Comparison of ENCODE assay signal across 19 cellular contexts in the genomic region with DNA sequence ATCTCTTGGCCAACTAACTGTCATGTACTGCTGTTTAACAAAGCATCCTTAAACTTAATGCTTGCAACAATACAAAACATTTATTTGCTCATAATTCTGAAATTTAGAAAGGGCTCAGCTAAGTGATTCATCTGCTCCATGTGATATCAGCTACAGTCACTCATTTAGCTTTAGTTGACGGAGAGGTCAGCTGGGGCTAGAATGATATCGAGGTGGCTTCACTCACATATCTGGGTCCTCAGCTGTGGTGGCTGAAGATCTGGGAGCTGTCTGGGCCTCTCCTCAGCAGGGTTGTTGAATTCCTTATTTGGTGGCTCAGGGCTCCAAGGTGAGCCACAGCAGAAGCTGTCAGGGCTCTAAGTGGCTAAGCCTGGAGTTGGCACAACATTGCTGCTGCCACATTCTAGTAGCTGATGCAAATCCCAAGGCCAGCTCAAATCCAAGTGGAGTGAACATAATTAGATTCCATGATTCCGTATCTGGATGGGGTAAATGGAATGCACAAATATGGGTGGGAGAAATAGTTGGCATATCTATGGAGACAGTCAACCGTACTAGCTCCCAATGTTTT.
A peak's percentile ranks its signal among the peaks of the same experiment; 100 is the strongest.
DNase-seq lines count a peak whose midpoint lies in the region; ATAC-seq, FAIRE-seq and TF ChIP-seq lines count a peak whose summit lies in the region.
"Had no signal": no experiment of that assay in that cellular context is flagged by ENCODE, and none has a peak within 500 bp of the region (broad histone marks: within the 10 kb centered on the region; RNA-seq: fewer than 3 reads in every experiment).

No MANE protein-coding gene starts in this region.

- TF ChIP-seq RAD21 in K562 (CRISPR knock-in tag; conservative IDR thresholded peaks at IDR 0.05 in 1 of 2, IDR thresholded peaks at IDR 0.05 in 1 of 2): no peak

- H3F3A ChIP-seq in GM23338 (replicated peaks; ENCODE audit: low read depth): no peaks in the 10 kb centered on the region

- H3K9me3 Mint-ChIP-seq in GM23338 (no peaks in the 10 kb centered on the region; the same call in 2 of the 3 replicates), type B pancreatic cell (peaks cover 2% of the 10 kb centered on the region)
- no peaks in the 10 kb centered on the region for H3K9me3 Mint-ChIP-seq in natural killer cell treated with Interleukin-12 subunit alpha and Interleukin-12 subunit beta and Interleukin-15 and Interleukin-18, amount 100 ng/mL, for 72 hours

- H3K36me3 Mint-ChIP-seq in GM23338 (ENCODE audit: low read depth): peaks cover 14% of the 10 kb centered on the region; the same call in 2 of the 3 replicates
- no peaks in the 10 kb centered on the region for H3K36me3 Mint-ChIP-seq in natural killer cell treated with Interleukin-12 subunit alpha and Interleukin-12 subunit beta and Interleukin-15 and Interleukin-18, amount 100 ng/mL, for 72 hours
- H3K36me3 Mint-ChIP-seq in type B pancreatic cell: peaks cover 6% of the 10 kb centered on the region

- H3K27ac Mint-ChIP-seq in GM23338 (no peak overlapping the region), type B pancreatic cell (no peak overlapping the region)
- no peak overlapping the region for H3K27ac Mint-ChIP-seq in natural killer cell treated with Interleukin-12 subunit alpha and Interleukin-12 subunit beta and Interleukin-15 and Interleukin-18, amount 100 ng/mL, for 72 hours

- peak overlapping the region in 1 of 2 experiments; percentile 39; a peak in 1 of 4 replicates for H3K9ac ChIP-seq in K562 (ENCODE audit: insufficient read depth in 1 of 2, low read depth in 2 of 2, low read length in 2 of 2)

- H4K20me1 ChIP-seq in GM23338 (replicated peaks; ENCODE audit: insufficient read depth): no peaks in the 10 kb centered on the region
- no peaks in the 10 kb centered on the region for H4K20me1 ChIP-seq in K562 (replicated peaks; ENCODE audit: control insufficient read depth, insufficient read depth, low read length)

- H2AFZ ChIP-seq in GM23338: no peak overlapping the region
- no peak overlapping the region for H2AFZ ChIP-seq in K562 (ENCODE audit: low read depth, low read length)

- H3K27me3 Mint-ChIP-seq in GM23338 (ENCODE audit: insufficient read depth, low read depth, poor library complexity) (no peaks in the 10 kb centered on the region), type B pancreatic cell (peaks cover 2% of the 10 kb centered on the region)
- H3K27me3 Mint-ChIP-seq in natural killer cell treated with Interleukin-12 subunit alpha and Interleukin-12 subunit beta and Interleukin-15 and Interleukin-18, amount 100 ng/mL, for 72 hours: peaks cover 2 to 19% of the 10 kb centered on the region in 2 donors

- H3K9me1 ChIP-seq in K562 (ENCODE audit: control insufficient read depth, insufficient read depth, low read length): no peaks in the 10 kb centered on the region

- no peak overlapping the region for H3K4me3 Mint-ChIP-seq in GM23338
- no peak overlapping the region for H3K4me3 Mint-ChIP-seq in natural killer cell treated with Interleukin-12 subunit alpha and Interleukin-12 subunit beta and Interleukin-15 and Interleukin-18, amount 100 ng/mL, for 72 hours
- no peak overlapping the region for H3K4me3 Mint-ChIP-seq in type B pancreatic cell

- TF ChIP-seq EP300 in K562 (IDR thresholded peaks at IDR 0.05; ENCODE audit: low read length): peak; percentile 86

- H3K4me1 ChIP-seq in GM23338 (ENCODE audit: insufficient read depth) (no peaks in the 10 kb centered on the region; the same call in 1 of the 2 replicates), K562 (replicated peaks in 1 of 2; ENCODE audit: control insufficient read depth in 2 of 2, insufficient read depth in 2 of 2, low read length in 2 of 2) (peaks cover 6 to 43% of the 10 kb centered on the region in 2 experiments)

- peaks cover 10% of the 10 kb centered on the region for H3K9me2 ChIP-seq in GM23338 (ENCODE audit: insufficient read depth)

- WGBS in K562 (ENCODE audit: insufficient coverage, low coverage, missing lambda C conversion rate): 17% methylated on average over 3 of the region's 4 CpGs

- CTCF ChIA-PET in K562 (lab: Yijun Ruan, JAX; ENCODE audit: low intra/inter-chr PET ratio): no interaction called here

- POLR2A ChIA-PET in K562 (lab: Yijun Ruan, JAX): interaction anchor here (0.8 to 1.7 kb wide), 5 partner anchors 9 to 30 kb away, joined by 3 to 6 read pairs (median 4); no protein-coding TSS in a partner anchor

- DNase-seq in GM23338 (ENCODE audit: low spot score) (no peak), K562 (ENCODE audit: extremely low read depth in 1 of 4, low spot score in 3 of 4) (peak; percentile 30 to 84 (median 52)), myocyte (ENCODE audit: low read depth) (peak; percentile 43), sciatic nerve (ENCODE audit: low spot score) (no peak), type B pancreatic cell (ENCODE audit: extremely low spot score, unreplicated experiment) (no peak)
- DNase-seq in natural killer cell treated with Interleukin-12 subunit alpha and Interleukin-12 subunit beta and Interleukin-15 and Interleukin-18, amount 100 ng/mL, for 72 hours (ENCODE audit: low spot score): no peak
- no peak for DNase-seq in activated CD4-positive, alpha-beta T cell treated with anti-CD3 and anti-CD28 coated beads for 4 hours
- DNase-seq: COR-L47, GOT3, NCI-H1105 treated with DMSO at 0.1 percent for 48 hours, NCI-H1694, NCI-H2081 treated with DMSO at 0.1 percent for 48 hours, NCI-H510A, NCI-H748 treated with DMSO at 0.1 percent for 48 hours, SHP77 had no signal

- TF ChIP-seq CTCF in GM23338 (conservative IDR thresholded peaks at IDR 0.05; ENCODE audit: low read depth in 2 of 2) (no peak), K562 (IDR thresholded peaks at IDR 0.05 in 2 of 3, conservative IDR thresholded peaks at IDR 0.05 in 1 of 3; ENCODE audit: insufficient read depth in 2 of 3, low read depth in 1 of 3, low read length in 3 of 3) (no peak), type B pancreatic cell (conservative IDR thresholded peaks at IDR 0.05) (no peak)

- H3K36me3 ChIP-seq in GM23338 (ENCODE audit: insufficient read depth) (peaks cover 9% of the 10 kb centered on the region; the same call in 1 of the 2 replicates), K562 (ENCODE audit: control insufficient read depth, insufficient read depth, low read length) (peaks cover 5% of the 10 kb centered on the region; the same call in 1 of the 3 replicates)

- peak; percentile 92 for FAIRE-seq in K562 (lab: Jason Lieb, UNC)
- FAIRE-seq: GM12878, GM19239 had no signal

- H3K4me3 ChIP-seq in GM23338 (no peak overlapping the region), K562 (no peak overlapping the region)
- H3K4me3 ChIP-seq: GM12878, SK-N-MC had no signal

- no peak for ATAC-seq in GM23338
- peak; percentile 87 for ATAC-seq in K562
- ATAC-seq in natural killer cell treated with Interleukin-12 subunit alpha and Interleukin-12 subunit beta and Interleukin-15 and Interleukin-18, amount 100 ng/mL, for 72 hours: no peak
- no peak for ATAC-seq in sciatic nerve
- ATAC-seq: GM12878, HCT116 had no signal

- TF ChIP-seq POLR2A in K562 (conservative IDR thresholded peaks at IDR 0.05): no peak

- intact Hi-C loops in K562 (cut with micrococcal nuclease): no loop called here
- intact Hi-C loops in sciatic nerve (cut with DNase I): no loop called here

- no peak overlapping the region for H3K27ac ChIP-seq in GM23338 (ENCODE audit: low read depth)
- H3K27ac ChIP-seq in K562 (ENCODE audit: extremely low read depth, low read depth, low read length): peak overlapping the region; percentile 60
- H3K27ac ChIP-seq: SK-N-MC had no signal

- H3K27me3 ChIP-seq in GM23338 (ENCODE audit: insufficient read depth) (no peaks in the 10 kb centered on the region), K562 (ENCODE audit: control insufficient read depth in 2 of 2, insufficient read depth in 2 of 2, low read length in 2 of 2) (no peaks in the 10 kb centered on the region)

- H3K9me3 ChIP-seq in K562 (replicated peaks; ENCODE audit: control insufficient read depth, insufficient read depth, low read depth, low read length): peaks cover 2% of the 10 kb centered on the region; the same call in 1 of the 2 replicates

- H3K4me2 ChIP-seq in GM23338 (no peak overlapping the region), K562 (ENCODE audit: insufficient read depth, low read length) (peak overlapping the region; percentile 40; the same call in 1 of the 2 replicates)

- BruUV-seq in K562 (replicated peaks; lab: Mats Ljungman, UMichigan): no TSS peak

- no peaks in the 10 kb centered on the region for H3K79me2 ChIP-seq in GM23338 (replicated peaks; ENCODE audit: insufficient read depth)
- peaks cover 15% of the 10 kb centered on the region; the same call in 2 of the 3 replicates for H3K79me2 ChIP-seq in K562 (ENCODE audit: control insufficient read depth, insufficient read depth, low read length)

- in situ Hi-C loops in K562 (cut with MboI): no loop called here

- H3K4me1 Mint-ChIP-seq in GM23338 (no peaks in the 10 kb centered on the region), type B pancreatic cell (ENCODE audit: unreplicated experiment) (peaks cover 24% of the 10 kb centered on the region)
- H3K4me1 Mint-ChIP-seq in natural killer cell treated with Interleukin-12 subunit alpha and Interleukin-12 subunit beta and Interleukin-15 and Interleukin-18, amount 100 ng/mL, for 72 hours (ENCODE audit: low read depth in 2 of 2): no peaks in the 10 kb centered on the region

TF ChIP-seq in GM23338, 12 proteins besides CTCF, POLR2A, EP300 and RAD21:
- TF ChIP-seq ZNF331 (CRISPR knock-in tag; IDR thresholded peaks at IDR 0.05; ENCODE audit: low read depth): peak; percentile 49; the same call in 1 of the 2 replicates
- no peak for TF ChIP-seq EZH2phosphoT487 (IDR thresholded peaks at IDR 0.05; ENCODE audit: unreplicated experiment)

TF ChIP-seq in K562, 482 proteins besides CTCF, POLR2A, EP300 and RAD21 (continues in another document):
- TF ChIP-seq TAL1 (IDR thresholded peaks at IDR 0.05): peak; percentile 85
- TF ChIP-seq, protein P1, sequence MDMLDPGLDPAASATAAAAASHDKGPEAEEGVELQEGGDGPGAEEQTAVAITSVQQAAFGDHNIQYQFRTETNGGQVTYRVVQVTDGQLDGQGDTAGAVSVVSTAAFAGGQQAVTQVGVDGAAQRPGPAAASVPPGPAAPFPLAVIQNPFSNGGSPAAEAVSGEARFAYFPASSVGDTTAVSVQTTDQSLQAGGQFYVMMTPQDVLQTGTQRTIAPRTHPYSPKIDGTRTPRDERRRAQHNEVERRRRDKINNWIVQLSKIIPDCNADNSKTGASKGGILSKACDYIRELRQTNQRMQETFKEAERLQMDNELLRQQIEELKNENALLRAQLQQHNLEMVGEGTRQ (CRISPR knock-in tag; IDR thresholded peaks at IDR 0.05): no peak

Comparison
In these comparisons a context has a peak if more than half of its experiments do, and no peak if none do; other contexts are left out.
1. DNase-seq: peak in K562 (4 of 4) and myocyte (single experiment); none in GM23338 (single experiment), natural killer cell treated with Interleukin-12 subunit alpha and Interleukin-12 subunit beta and Interleukin-15 and Interleukin-18, amount 100 ng/mL, for 72 hours (single experiment), activated CD4-positive, alpha-beta T cell treated with anti-CD3 and anti-CD28 coated beads for 4 hours (0 of 2), sciatic nerve (single experiment) and type B pancreatic cell (single experiment).